Comparison of ENCODE assay signal across 2 cellular contexts in the genomic region with DNA sequence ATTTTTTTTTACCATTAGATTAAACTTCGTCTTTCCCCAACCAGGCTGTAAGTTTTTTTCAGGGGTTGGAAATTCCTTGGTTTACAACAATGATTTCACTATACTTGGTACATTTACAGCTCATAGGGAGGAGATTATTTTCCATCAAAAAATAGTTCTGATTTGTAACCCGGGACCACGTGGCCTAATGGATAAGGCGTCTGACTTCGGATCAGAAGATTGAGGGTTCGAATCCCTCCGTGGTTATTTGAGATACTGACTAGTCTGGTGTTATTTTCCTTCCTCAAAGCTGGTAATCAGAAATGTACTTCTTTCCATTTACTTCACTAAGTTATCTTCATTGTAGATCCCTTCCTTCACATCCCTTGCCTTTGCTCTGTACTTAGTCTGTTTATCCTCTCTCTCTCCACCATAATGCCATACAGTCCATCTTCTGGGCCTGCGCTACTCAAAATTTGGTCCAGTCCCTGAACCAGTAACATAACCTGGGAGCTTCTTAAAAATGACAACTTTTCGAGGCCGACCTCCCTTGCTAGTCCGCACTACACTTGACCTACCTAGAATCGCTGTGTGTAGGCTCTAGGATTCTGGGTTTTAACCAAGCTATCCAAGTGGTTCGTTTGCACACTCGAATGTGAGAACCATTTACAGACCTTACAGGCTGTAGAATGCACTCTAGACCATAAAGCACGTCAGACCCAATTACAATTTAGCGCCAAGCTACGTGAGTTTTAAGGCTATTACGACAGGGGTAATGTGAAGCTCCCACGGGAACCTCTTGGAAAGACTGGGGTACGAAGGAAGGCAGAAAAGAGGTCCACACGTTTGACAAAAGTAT.
TF ChIP-seq lines count a peak whose summit lies in the region.

No MANE protein-coding gene starts in this region.

TF ChIP-seq in HEK293, 187 proteins besides CTCF, POLR2A, EP300 and RAD21 (continued from another document and continues in another):
- TF ChIP-seq ZBTB49 (tag by site-specific recombination; IDR thresholded peaks at IDR 0.05; ENCODE audit: low read depth) (no peak), INSM2 (tag by site-specific recombination; IDR thresholded peaks at IDR 0.05) (peak; percentile 19; the same call in 1 of the 2 replicates), ZNF138 (tag by site-specific recombination; IDR thresholded peaks at IDR 0.05; ENCODE audit: borderline replicate concordance) (no peak), ZNF837 (tag by site-specific recombination; IDR thresholded peaks at IDR 0.05) (no peak; the same call in 1 of the 2 replicates), ZNF366 (tag by site-specific recombination; conservative IDR thresholded peaks at IDR 0.05) (peak; percentile 100), EGR2 (tag by site-specific recombination; IDR thresholded peaks at IDR 0.05; ENCODE audit: low read depth) (no peak), ZNF549 (tag by site-specific recombination; IDR thresholded peaks at IDR 0.05) (0 out of 2 replicates have a peak, but pooled peaks have one; percentile 25), ZNF394 (tag by site-specific recombination; IDR thresholded peaks at IDR 0.05; ENCODE audit: borderline replicate concordance) (peak; percentile 36; the same call in 1 of the 2 replicates), ZNF555 (tag by site-specific recombination; conservative IDR thresholded peaks at IDR 0.05) (no peak), ZNF169 (tag by site-specific recombination; IDR thresholded peaks at IDR 0.05) (no peak), ZNF223 (tag by site-specific recombination; IDR thresholded peaks at IDR 0.05) (0 out of 2 replicates have a peak, but pooled peaks have one; percentile 27), ZNF10 (tag by site-specific recombination; IDR thresholded peaks at IDR 0.05) (0 out of 2 replicates have a peak, but pooled peaks have one; percentile 37), YY1 (tag by site-specific recombination; IDR thresholded peaks at IDR 0.05) (peak; percentile 64), ZNF19 (tag by site-specific recombination; IDR thresholded peaks at IDR 0.05; ENCODE audit: low read depth) (no peak), BCL11B (tag by site-specific recombination; IDR thresholded peaks at IDR 0.05; ENCODE audit: low read depth) (no peak), ZNF623 (tag by site-specific recombination; IDR thresholded peaks at IDR 0.05) (no peak; the same call in 1 of the 2 replicates), MYNN (tag by site-specific recombination; IDR thresholded peaks at IDR 0.05; ENCODE audit: borderline replicate concordance) (no peak), SETDB1 (IDR thresholded peaks at IDR 0.05; ENCODE audit: insufficient read length, low read length) (no peak), ZNF624 (tag by site-specific recombination; IDR thresholded peaks at IDR 0.05) (no peak)
- TF ChIP-seq, protein P1, sequence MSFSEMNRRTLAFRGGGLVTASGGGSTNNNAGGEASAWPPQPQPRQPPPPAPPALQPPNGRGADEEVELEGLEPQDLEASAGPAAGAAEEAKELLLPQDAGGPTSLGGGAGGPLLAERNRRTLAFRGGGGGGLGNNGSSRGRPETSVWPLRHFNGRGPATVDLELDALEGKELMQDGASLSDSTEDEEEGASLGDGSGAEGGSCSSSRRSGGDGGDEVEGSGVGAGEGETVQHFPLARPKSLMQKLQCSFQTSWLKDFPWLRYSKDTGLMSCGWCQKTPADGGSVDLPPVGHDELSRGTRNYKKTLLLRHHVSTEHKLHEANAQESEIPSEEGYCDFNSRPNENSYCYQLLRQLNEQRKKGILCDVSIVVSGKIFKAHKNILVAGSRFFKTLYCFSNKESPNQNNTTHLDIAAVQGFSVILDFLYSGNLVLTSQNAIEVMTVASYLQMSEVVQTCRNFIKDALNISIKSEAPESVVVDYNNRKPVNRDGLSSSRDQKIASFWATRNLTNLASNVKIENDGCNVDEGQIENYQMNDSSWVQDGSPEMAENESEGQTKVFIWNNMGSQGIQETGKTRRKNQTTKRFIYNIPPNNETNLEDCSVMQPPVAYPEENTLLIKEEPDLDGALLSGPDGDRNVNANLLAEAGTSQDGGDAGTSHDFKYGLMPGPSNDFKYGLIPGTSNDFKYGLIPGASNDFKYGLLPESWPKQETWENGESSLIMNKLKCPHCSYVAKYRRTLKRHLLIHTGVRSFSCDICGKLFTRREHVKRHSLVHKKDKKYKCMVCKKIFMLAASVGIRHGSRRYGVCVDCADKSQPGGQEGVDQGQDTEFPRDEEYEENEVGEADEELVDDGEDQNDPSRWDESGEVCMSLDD (tag by site-specific recombination; IDR thresholded peaks at IDR 0.05), result no peak
- TF ChIP-seq, protein P2, sequence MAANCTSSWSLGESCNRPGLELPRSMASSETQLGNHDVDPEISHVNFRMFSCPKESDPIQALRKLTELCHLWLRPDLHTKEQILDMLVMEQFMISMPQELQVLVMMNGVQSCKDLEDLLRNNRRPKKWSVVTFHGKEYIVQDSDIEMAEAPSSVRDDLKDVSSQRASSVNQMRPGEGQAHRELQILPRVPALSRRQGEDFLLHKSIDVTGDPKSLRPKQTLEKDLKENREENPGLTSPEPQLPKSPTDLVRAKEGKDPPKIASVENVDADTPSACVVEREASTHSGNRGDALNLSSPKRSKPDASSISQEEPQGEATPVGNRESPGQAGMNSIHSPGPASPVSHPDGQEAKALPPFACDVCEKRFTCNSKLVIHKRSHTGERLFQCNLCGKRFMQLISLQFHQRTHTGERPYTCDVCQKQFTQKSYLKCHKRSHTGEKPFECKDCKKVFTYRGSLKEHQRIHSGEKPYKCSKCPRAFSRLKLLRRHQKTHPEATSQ (tag by site-specific recombination; IDR thresholded peaks at IDR 0.05), result no peak

TF ChIP-seq in HepG2, 621 proteins besides CTCF, POLR2A, EP300 and RAD21 (continued from another document and continues in another):
- TF ChIP-seq, protein P3, sequence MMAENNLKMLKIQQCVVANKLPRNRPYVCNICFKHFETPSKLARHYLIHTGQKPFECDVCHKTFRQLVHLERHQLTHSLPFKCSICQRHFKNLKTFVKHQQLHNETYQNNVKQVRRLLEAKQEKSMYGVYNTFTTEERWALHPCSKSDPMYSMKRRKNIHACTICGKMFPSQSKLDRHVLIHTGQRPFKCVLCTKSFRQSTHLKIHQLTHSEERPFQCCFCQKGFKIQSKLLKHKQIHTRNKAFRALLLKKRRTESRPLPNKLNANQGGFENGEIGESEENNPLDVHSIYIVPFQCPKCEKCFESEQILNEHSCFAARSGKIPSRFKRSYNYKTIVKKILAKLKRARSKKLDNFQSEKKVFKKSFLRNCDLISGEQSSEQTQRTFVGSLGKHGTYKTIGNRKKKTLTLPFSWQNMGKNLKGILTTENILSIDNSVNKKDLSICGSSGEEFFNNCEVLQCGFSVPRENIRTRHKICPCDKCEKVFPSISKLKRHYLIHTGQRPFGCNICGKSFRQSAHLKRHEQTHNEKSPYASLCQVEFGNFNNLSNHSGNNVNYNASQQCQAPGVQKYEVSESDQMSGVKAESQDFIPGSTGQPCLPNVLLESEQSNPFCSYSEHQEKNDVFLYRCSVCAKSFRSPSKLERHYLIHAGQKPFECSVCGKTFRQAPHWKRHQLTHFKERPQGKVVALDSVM (CRISPR knock-in tag; IDR thresholded peaks at IDR 0.05), result no peak
- TF ChIP-seq PATZ1 (CRISPR knock-in tag; IDR thresholded peaks at IDR 0.05) (peak; percentile 44; the same call in 1 of the 2 replicates), ZNF503 (CRISPR knock-in tag; IDR thresholded peaks at IDR 0.05) (peak; percentile 55; the same call in 1 of the 2 replicates), YEATS4 (CRISPR knock-in tag; IDR thresholded peaks at IDR 0.05; ENCODE audit: borderline replicate concordance) (peak; percentile 37; the same call in 1 of the 2 replicates), ARNT2 (CRISPR knock-in tag; IDR thresholded peaks at IDR 0.05; ENCODE audit: low read depth) (0 out of 2 replicates have a peak, but pooled peaks have one; percentile 17), MYC (CRISPR knock-in tag; IDR thresholded peaks at IDR 0.05; ENCODE audit: borderline replicate concordance) (peak; percentile 15; the same call in 1 of the 2 replicates), KMT2B (CRISPR knock-in tag; IDR thresholded peaks at IDR 0.05) (peak; percentile 80), NPAS2 (CRISPR knock-in tag; IDR thresholded peaks at IDR 0.05; ENCODE audit: borderline replicate concordance) (no peak), ZNF839 (CRISPR knock-in tag; IDR thresholded peaks at IDR 0.05; ENCODE audit: borderline replicate concordance) (no peak), NCOR1 (IDR thresholded peaks at IDR 0.05; ENCODE audit: borderline replicate concordance, low read length) (peak; percentile 80; the same call in 1 of the 2 replicates), HMGXB4 (CRISPR knock-in tag; IDR thresholded peaks at IDR 0.05; ENCODE audit: borderline replicate concordance in 1 of 2, low read depth in 1 of 2) (peak; percentile 94), TFDP2 (CRISPR knock-in tag; IDR thresholded peaks at IDR 0.05) (peak; percentile 27; the same call in 1 of the 2 replicates), ERF (CRISPR knock-in tag; IDR thresholded peaks at IDR 0.05) (peak; percentile 71; the same call in 1 of the 2 replicates), HDAC2 (CRISPR knock-in tag; IDR thresholded peaks at IDR 0.05) (peak; percentile 13; the same call in 1 of the 2 replicates)
- TF ChIP-seq, protein P4, sequence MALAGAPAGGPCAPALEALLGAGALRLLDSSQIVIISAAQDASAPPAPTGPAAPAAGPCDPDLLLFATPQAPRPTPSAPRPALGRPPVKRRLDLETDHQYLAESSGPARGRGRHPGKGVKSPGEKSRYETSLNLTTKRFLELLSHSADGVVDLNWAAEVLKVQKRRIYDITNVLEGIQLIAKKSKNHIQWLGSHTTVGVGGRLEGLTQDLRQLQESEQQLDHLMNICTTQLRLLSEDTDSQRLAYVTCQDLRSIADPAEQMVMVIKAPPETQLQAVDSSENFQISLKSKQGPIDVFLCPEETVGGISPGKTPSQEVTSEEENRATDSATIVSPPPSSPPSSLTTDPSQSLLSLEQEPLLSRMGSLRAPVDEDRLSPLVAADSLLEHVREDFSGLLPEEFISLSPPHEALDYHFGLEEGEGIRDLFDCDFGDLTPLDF (CRISPR knock-in tag; IDR thresholded peaks at IDR 0.05), result peak; percentile 38; the same call in 1 of the 2 replicates
- TF ChIP-seq, protein P5, sequence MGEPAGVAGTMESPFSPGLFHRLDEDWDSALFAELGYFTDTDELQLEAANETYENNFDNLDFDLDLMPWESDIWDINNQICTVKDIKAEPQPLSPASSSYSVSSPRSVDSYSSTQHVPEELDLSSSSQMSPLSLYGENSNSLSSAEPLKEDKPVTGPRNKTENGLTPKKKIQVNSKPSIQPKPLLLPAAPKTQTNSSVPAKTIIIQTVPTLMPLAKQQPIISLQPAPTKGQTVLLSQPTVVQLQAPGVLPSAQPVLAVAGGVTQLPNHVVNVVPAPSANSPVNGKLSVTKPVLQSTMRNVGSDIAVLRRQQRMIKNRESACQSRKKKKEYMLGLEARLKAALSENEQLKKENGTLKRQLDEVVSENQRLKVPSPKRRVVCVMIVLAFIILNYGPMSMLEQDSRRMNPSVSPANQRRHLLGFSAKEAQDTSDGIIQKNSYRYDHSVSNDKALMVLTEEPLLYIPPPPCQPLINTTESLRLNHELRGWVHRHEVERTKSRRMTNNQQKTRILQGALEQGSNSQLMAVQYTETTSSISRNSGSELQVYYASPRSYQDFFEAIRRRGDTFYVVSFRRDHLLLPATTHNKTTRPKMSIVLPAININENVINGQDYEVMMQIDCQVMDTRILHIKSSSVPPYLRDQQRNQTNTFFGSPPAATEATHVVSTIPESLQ (CRISPR knock-in tag; conservative IDR thresholded peaks at IDR 0.05), result no peak
- TF ChIP-seq, protein P6, sequence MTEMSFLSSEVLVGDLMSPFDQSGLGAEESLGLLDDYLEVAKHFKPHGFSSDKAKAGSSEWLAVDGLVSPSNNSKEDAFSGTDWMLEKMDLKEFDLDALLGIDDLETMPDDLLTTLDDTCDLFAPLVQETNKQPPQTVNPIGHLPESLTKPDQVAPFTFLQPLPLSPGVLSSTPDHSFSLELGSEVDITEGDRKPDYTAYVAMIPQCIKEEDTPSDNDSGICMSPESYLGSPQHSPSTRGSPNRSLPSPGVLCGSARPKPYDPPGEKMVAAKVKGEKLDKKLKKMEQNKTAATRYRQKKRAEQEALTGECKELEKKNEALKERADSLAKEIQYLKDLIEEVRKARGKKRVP (CRISPR knock-in tag; IDR thresholded peaks at IDR 0.05), result peak in 1 of 2 experiments; percentile 63; a peak in 1 of 4 replicates
